ENCODE assay signal across 30 cellular contexts in genomic region chr7:20116869-20117268, GRCh38.
"Had no signal": no experiment of that assay in that cellular context is flagged by ENCODE, and none has a peak within 500 bp of the region (broad histone marks: within the 10 kb centered on the region; RNA-seq: fewer than 3 reads in every experiment).

No MANE protein-coding gene starts in this region.

- H3K4me1 ChIP-seq: foreskin keratinocyte, lower lobe of right lung, parathyroid adenoma, right lobe of liver, tibial nerve, upper lobe of left lung had no signal

- H3K9me3 ChIP-seq: colonic mucosa, esophagus muscularis mucosa, heart right ventricle, lower lobe of right lung, mucosa of descending colon, right lobe of liver, thoracic aorta, tibial nerve, upper lobe of left lung had no signal

- H3K4me3 Mint-ChIP-seq: dendritic cell treated with granulocyte-macrophage colony-stimulating factor and Interleukin-4, amounts not matched to agents 40 ng/mL and 50 ng/mL, for 4 days; immature natural killer cell; mesothelial cell of epicardium; naive B cell; natural killer cell treated with Interleukin-12 subunit alpha and Interleukin-12 subunit beta and Interleukin-15 and Interleukin-18, amount 100 ng/mL, for 72 hours; neural crest cell; stimulated activated naive B cell treated with anti-CD40 and anti-IgM and Interleukin-4, amounts not matched to agents 10 μg/mL and 1 μg/mL and 100 μg/mL, for 72 hours; stimulated activated naive CD8-positive, alpha-beta T cell treated with anti-CD3 and anti-CD28 coated beads, Interleukin-15, Interleukin-2, amounts not matched to agents 100 ng/mL and 50 ng/mL, for 24 hours had no signal

- H3K27ac ChIP-seq: colonic mucosa, esophagus muscularis mucosa, foreskin keratinocyte, heart right ventricle, lower lobe of right lung, parathyroid adenoma, right lobe of liver, thoracic aorta, tibial nerve, upper lobe of left lung had no signal

- H3K4me1 Mint-ChIP-seq: immature natural killer cell, mesothelial cell of epicardium had no signal

- H3K9ac ChIP-seq: parathyroid adenoma had no signal

- H3K36me3 Mint-ChIP-seq: immature natural killer cell; mesothelial cell of epicardium; naive B cell; natural killer cell treated with Interleukin-12 subunit alpha and Interleukin-12 subunit beta and Interleukin-15 and Interleukin-18, amount 100 ng/mL, for 72 hours; stimulated activated naive B cell treated with anti-CD40 and anti-IgM and Interleukin-4, amounts not matched to agents 10 μg/mL and 1 μg/mL and 100 μg/mL, for 72 hours had no signal

- H3K9me3 Mint-ChIP-seq: dendritic cell treated with granulocyte-macrophage colony-stimulating factor and Interleukin-4, amounts not matched to agents 40 ng/mL and 50 ng/mL, for 4 days; mesothelial cell of epicardium; neural crest cell; stimulated activated naive B cell treated with anti-CD40 and anti-IgM and Interleukin-4, amounts not matched to agents 10 μg/mL and 1 μg/mL and 100 μg/mL, for 72 hours; stimulated activated naive CD8-positive, alpha-beta T cell treated with anti-CD3 and anti-CD28 coated beads, Interleukin-15, Interleukin-2, amounts not matched to agents 100 ng/mL and 50 ng/mL, for 24 hours had no signal

- FAIRE-seq: endothelial cell of umbilical vein, small intestine, urothelium cell line had no signal

- H3K27me3 Mint-ChIP-seq: dendritic cell treated with granulocyte-macrophage colony-stimulating factor and Interleukin-4, amounts not matched to agents 40 ng/mL and 50 ng/mL, for 4 days; naive B cell; natural killer cell treated with Interleukin-12 subunit alpha and Interleukin-12 subunit beta and Interleukin-15 and Interleukin-18, amount 100 ng/mL, for 72 hours; progenitor cell of endocrine pancreas; stimulated activated naive B cell treated with anti-CD40 and anti-IgM and Interleukin-4, amounts not matched to agents 10 μg/mL and 1 μg/mL and 100 μg/mL, for 72 hours; stimulated activated naive CD8-positive, alpha-beta T cell treated with anti-CD3 and anti-CD28 coated beads, Interleukin-15, Interleukin-2, amounts not matched to agents 100 ng/mL and 50 ng/mL, for 24 hours had no signal

- H3K27ac Mint-ChIP-seq: dendritic cell treated with granulocyte-macrophage colony-stimulating factor and Interleukin-4, amounts not matched to agents 40 ng/mL and 50 ng/mL, for 4 days; immature natural killer cell; mesothelial cell of epicardium; naive B cell; natural killer cell treated with Interleukin-12 subunit alpha and Interleukin-12 subunit beta and Interleukin-15 and Interleukin-18, amount 100 ng/mL, for 72 hours; progenitor cell of endocrine pancreas; stimulated activated naive B cell treated with anti-CD40 and anti-IgM and Interleukin-4, amounts not matched to agents 10 μg/mL and 1 μg/mL and 100 μg/mL, for 72 hours; stimulated activated naive CD8-positive, alpha-beta T cell treated with anti-CD3 and anti-CD28 coated beads, Interleukin-15, Interleukin-2, amounts not matched to agents 100 ng/mL and 50 ng/mL, for 24 hours had no signal

- DNase-seq: colonic mucosa; effector CD8-positive, alpha-beta T cell; foreskin keratinocyte; glutamatergic neuron; heart right ventricle; immature natural killer cell; islet precursor cell; kidney glomerular epithelial cell; left ventricle myocardium superior; lower lobe of right lung; mucosa of descending colon; naive B cell; right lobe of liver; small intestine; stimulated activated CD4-positive, alpha-beta T cell treated with anti-CD3 and anti-CD28 coated beads, Interleukin-15, amount 100 ng/mL, for 24 hours; stimulated activated CD4-positive, alpha-beta T cell treated with anti-CD3 and anti-CD28 coated beads, Interleukin-2, amount 100 ng/mL, for 48 hours; stimulated activated naive B cell treated with anti-CD40 and anti-IgM and Interleukin-4, amounts not matched to agents 10 μg/mL and 1 μg/mL and 100 μg/mL, for 72 hours; upper lobe of left lung had no signal

- H2AFZ ChIP-seq: parathyroid adenoma had no signal

- H3K4me3 ChIP-seq: colonic mucosa, esophagus muscularis mucosa, heart right ventricle, lower lobe of right lung, mucosa of descending colon, right lobe of liver, thoracic aorta, tibial nerve, upper lobe of left lung had no signal

- H3K79me2 ChIP-seq: parathyroid adenoma had no signal

- H3K27me3 ChIP-seq: colonic mucosa, esophagus muscularis mucosa, foreskin keratinocyte, right lobe of liver, tibial nerve, upper lobe of left lung had no signal

- H3K36me3 ChIP-seq: colonic mucosa, esophagus muscularis mucosa, heart right ventricle, lower lobe of right lung, right lobe of liver, thoracic aorta, tibial nerve, upper lobe of left lung had no signal
